ENCODE assay signal across 1 cellular context in the genomic region with DNA sequence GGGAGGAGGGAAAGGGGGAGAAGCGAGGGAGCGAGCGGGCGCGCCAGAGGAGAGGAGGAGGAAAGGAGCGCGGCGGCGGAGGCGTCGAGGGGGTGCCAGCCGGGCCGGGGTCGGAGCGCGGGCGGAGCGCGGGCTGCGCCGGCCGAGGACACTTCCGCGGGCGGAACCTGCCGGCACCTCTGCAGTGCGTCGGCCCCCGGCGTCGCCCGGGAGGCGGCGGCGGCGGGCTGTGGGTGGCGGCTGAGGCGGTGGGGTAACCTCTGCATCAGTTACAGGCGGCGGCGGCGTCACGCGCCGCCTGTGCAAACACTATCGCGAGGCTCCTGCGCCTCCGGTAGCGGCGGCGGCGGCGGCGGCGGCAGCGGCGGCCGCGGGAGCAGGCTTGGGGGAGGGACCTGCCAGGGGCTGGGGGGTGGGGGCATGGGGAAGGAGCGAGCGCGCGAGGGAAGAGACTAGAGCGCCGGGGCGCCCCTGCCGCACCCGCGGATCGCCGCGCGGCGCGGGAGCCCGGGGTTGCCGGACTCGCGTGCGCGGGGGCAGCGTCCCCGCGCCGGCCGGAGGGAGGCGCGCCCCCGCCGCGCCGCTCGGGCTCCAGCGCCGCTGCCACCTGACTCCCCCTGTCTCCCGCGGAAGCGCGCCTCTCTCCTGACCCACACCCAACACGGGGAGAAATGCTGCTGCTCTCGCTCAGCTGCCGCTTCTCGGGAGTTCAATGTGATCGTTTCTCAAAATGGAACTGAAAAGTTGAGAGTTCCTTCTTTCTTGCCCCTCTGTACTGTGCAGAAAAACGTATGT.
TF ChIP-seq lines count a peak whose summit lies in the region.

Gene TLK1 (minus strand): TSS at position 264 of the 795 bp plus-strand sequence. CDS start 465 bp downstream, outside the sequence.

TF ChIP-seq in GM12878, 131 proteins besides CTCF, POLR2A, EP300 and RAD21 (continued from another document and continues in another):
- TF ChIP-seq ZBTB11 (CRISPR knock-in tag; IDR thresholded peaks at IDR 0.05) (no peak), SIN3A (IDR thresholded peaks at IDR 0.05; ENCODE audit: low read depth, low read length) (peak; percentile 26; the same call in 1 of the 2 replicates), NRF1 (conservative IDR thresholded peaks at IDR 0.05; ENCODE audit: low read depth, low read length) (no peak), SIX5 (IDR thresholded peaks at IDR 0.05; ENCODE audit: low read depth, low read length, severe bottlenecking) (no peak), MXI1 (IDR thresholded peaks at IDR 0.05; ENCODE audit: low read depth, low read length) (peak; percentile 54; the same call in 1 of the 2 replicates), TCF7 (IDR thresholded peaks at IDR 0.05; ENCODE audit: borderline replicate concordance) (no peak), WRNIP1 (IDR thresholded peaks at IDR 0.05; ENCODE audit: borderline replicate concordance, low read depth, low read length) (no peak), MTA3 (IDR thresholded peaks at IDR 0.05; ENCODE audit: borderline replicate concordance, low read length) (no peak), SMAD1 (IDR thresholded peaks at IDR 0.05; ENCODE audit: low read depth, partially characterized antibody) (no peak), CEBPB (IDR thresholded peaks at IDR 0.05; ENCODE audit: borderline replicate concordance in 1 of 2, low read depth in 2 of 2, low read length in 2 of 2) (no peak), MEF2A (IDR thresholded peaks at IDR 0.05; ENCODE audit: insufficient read depth, low read depth, low read length) (no peak), E4F1 (IDR thresholded peaks at IDR 0.05; ENCODE audit: borderline replicate concordance, partially characterized antibody) (no peak), ETV6 (conservative IDR thresholded peaks at IDR 0.05 in 1 of 2, IDR thresholded peaks at IDR 0.05 in 1 of 2; ENCODE audit: borderline replicate concordance in 1 of 2, low read depth in 1 of 2) (0 out of 4 replicates have a peak, but pooled peaks of 1 of the 2 experiments have one; percentile 19), CBFB (IDR thresholded peaks at IDR 0.05; ENCODE audit: low read depth) (no peak), BRCA1 (IDR thresholded peaks at IDR 0.05; ENCODE audit: low read depth, low read length) (peak; percentile 65), NFIC (IDR thresholded peaks at IDR 0.05; ENCODE audit: low read depth, low read length) (no peak), SPI1 (IDR thresholded peaks at IDR 0.05; ENCODE audit: borderline replicate concordance, insufficient read depth, low read depth, low read length) (peak; percentile 35; the same call in 1 of the 2 replicates), RB1 (IDR thresholded peaks at IDR 0.05; ENCODE audit: borderline replicate concordance) (peak; percentile 68; the same call in 1 of the 2 replicates), YBX1 (IDR thresholded peaks at IDR 0.05) (no peak), NR2C1 (IDR thresholded peaks at IDR 0.05) (0 out of 2 replicates have a peak, but pooled peaks have one; percentile 27), YY1 (IDR thresholded peaks at IDR 0.05; ENCODE audit: low read depth, low read length) (peak; percentile 59; the same call in 1 of the 2 replicates), HDAC2 (IDR thresholded peaks at IDR 0.05) (no peak), BMI1 (IDR thresholded peaks at IDR 0.05; ENCODE audit: borderline replicate concordance) (no peak), ZBED1 (IDR thresholded peaks at IDR 0.05; ENCODE audit: borderline replicate concordance) (no peak), KLF5 (IDR thresholded peaks at IDR 0.05; ENCODE audit: partially characterized antibody) (no peak), DPF2 (IDR thresholded peaks at IDR 0.05) (peak; percentile 79), RELA (IDR thresholded peaks at IDR 0.05; ENCODE audit: borderline replicate concordance, partially characterized antibody) (peak; percentile 37), EED (IDR thresholded peaks at IDR 0.05; ENCODE audit: low read depth) (peak; percentile 59), POLR2AphosphoS5 (IDR thresholded peaks at IDR 0.05; ENCODE audit: low read length) (peak; percentile 76), CHD4 (IDR thresholded peaks at IDR 0.05) (no peak), ZZZ3 (IDR thresholded peaks at IDR 0.05; ENCODE audit: control insufficient read depth, insufficient read length, low read depth) (no peak), PBX3 (IDR thresholded peaks at IDR 0.05; ENCODE audit: insufficient replicate concordance, low read depth, low read length) (no peak), LARP7 (IDR thresholded peaks at IDR 0.05) (peak; percentile 76), BCL3 (IDR thresholded peaks at IDR 0.05; ENCODE audit: borderline replicate concordance, insufficient read depth, low read depth, low read length, poor library complexity, severe bottlenecking) (peak; percentile 30), SP1 (IDR thresholded peaks at IDR 0.05; ENCODE audit: low read depth, low read length) (no peak), HDAC6 (IDR thresholded peaks at IDR 0.05; ENCODE audit: unreplicated experiment) (no peak), SRF (IDR thresholded peaks at IDR 0.05; ENCODE audit: low read depth in 2 of 2, low read length in 2 of 2) (no peak), RFX5 (IDR thresholded peaks at IDR 0.05; ENCODE audit: low read depth, low read length) (no peak), CHD1 (IDR thresholded peaks at IDR 0.05; ENCODE audit: low read depth, low read length) (no peak)
- TF ChIP-seq, protein P1, sequence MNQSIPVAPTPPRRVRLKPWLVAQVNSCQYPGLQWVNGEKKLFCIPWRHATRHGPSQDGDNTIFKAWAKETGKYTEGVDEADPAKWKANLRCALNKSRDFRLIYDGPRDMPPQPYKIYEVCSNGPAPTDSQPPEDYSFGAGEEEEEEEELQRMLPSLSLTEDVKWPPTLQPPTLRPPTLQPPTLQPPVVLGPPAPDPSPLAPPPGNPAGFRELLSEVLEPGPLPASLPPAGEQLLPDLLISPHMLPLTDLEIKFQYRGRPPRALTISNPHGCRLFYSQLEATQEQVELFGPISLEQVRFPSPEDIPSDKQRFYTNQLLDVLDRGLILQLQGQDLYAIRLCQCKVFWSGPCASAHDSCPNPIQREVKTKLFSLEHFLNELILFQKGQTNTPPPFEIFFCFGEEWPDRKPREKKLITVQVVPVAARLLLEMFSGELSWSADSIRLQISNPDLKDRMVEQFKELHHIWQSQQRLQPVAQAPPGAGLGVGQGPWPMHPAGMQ (IDR thresholded peaks at IDR 0.05; ENCODE audit: borderline replicate concordance): no peak
- TF ChIP-seq, protein P2, sequence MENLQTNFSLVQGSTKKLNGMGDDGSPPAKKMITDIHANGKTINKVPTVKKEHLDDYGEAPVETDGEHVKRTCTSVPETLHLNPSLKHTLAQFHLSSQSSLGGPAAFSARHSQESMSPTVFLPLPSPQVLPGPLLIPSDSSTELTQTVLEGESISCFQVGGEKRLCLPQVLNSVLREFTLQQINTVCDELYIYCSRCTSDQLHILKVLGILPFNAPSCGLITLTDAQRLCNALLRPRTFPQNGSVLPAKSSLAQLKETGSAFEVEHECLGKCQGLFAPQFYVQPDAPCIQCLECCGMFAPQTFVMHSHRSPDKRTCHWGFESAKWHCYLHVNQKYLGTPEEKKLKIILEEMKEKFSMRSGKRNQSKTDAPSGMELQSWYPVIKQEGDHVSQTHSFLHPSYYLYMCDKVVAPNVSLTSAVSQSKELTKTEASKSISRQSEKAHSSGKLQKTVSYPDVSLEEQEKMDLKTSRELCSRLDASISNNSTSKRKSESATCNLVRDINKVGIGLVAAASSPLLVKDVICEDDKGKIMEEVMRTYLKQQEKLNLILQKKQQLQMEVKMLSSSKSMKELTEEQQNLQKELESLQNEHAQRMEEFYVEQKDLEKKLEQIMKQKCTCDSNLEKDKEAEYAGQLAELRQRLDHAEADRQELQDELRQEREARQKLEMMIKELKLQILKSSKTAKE (IDR thresholded peaks at IDR 0.05; ENCODE audit: low read depth, poor library complexity, severe bottlenecking): no peak
- TF ChIP-seq, protein P3, sequence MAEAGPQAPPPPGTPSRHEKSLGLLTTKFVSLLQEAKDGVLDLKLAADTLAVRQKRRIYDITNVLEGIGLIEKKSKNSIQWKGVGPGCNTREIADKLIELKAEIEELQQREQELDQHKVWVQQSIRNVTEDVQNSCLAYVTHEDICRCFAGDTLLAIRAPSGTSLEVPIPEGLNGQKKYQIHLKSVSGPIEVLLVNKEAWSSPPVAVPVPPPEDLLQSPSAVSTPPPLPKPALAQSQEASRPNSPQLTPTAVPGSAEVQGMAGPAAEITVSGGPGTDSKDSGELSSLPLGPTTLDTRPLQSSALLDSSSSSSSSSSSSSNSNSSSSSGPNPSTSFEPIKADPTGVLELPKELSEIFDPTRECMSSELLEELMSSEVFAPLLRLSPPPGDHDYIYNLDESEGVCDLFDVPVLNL (IDR thresholded peaks at IDR 0.05; ENCODE audit: low read depth, low read length): no peak
- TF ChIP-seq, protein P4, sequence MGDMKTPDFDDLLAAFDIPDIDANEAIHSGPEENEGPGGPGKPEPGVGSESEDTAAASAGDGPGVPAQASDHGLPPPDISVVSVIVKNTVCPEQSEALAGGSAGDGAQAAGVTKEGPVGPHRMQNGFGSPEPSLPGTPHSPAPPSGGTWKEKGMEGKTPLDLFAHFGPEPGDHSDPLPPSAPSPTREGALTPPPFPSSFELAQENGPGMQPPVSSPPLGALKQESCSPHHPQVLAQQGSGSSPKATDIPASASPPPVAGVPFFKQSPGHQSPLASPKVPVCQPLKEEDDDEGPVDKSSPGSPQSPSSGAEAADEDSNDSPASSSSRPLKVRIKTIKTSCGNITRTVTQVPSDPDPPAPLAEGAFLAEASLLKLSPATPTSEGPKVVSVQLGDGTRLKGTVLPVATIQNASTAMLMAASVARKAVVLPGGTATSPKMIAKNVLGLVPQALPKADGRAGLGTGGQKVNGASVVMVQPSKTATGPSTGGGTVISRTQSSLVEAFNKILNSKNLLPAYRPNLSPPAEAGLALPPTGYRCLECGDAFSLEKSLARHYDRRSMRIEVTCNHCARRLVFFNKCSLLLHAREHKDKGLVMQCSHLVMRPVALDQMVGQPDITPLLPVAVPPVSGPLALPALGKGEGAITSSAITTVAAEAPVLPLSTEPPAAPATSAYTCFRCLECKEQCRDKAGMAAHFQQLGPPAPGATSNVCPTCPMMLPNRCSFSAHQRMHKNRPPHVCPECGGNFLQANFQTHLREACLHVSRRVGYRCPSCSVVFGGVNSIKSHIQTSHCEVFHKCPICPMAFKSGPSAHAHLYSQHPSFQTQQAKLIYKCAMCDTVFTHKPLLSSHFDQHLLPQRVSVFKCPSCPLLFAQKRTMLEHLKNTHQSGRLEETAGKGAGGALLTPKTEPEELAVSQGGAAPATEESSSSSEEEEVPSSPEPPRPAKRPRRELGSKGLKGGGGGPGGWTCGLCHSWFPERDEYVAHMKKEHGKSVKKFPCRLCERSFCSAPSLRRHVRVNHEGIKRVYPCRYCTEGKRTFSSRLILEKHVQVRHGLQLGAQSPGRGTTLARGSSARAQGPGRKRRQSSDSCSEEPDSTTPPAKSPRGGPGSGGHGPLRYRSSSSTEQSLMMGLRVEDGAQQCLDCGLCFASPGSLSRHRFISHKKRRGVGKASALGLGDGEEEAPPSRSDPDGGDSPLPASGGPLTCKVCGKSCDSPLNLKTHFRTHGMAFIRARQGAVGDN (IDR thresholded peaks at IDR 0.05): peak; percentile 35; the same call in 1 of the 2 replicates
